28 cellular contexts compared by ENCODE assay signal in the genomic region with DNA sequence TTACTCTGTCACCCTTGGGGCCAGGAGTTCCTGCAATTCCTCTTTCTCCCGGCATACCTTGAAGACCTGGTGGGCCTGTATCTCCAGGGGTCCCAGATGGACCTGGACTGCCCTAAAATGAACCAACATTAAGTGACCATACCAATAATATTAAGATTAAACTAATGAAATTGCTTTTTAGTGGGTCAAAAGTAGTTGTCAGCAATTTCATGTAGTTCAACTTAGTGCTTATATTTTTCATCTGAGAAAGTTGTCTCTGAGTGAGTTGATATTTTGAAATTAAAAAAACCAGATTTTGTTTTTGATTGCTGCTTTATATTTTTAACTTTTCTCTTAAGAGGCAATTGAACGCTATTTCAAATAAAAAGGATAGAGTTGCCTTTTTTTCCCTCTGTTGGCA.
"Had no signal": no experiment of that assay in that cellular context is flagged by ENCODE, and none has a peak within 500 bp of the region (broad histone marks: within the 10 kb centered on the region; RNA-seq: fewer than 3 reads in every experiment).

No MANE protein-coding gene starts in this region.

- H3K9me2 ChIP-seq: SK-N-SH had no signal

- H3K4me3 ChIP-seq: adrenal gland, Peyer's patch, SJCRH30 had no signal

- ATAC-seq: activated CD4-positive, alpha-beta T cell treated with anti-CD3 and anti-CD28 coated beads for 36 hours; activated T-helper 17 cell treated with anti-CD3 and anti-CD28 coated beads, Interleukin-2, amount 50 U/mL, for 72 hours had no signal

- H3K9ac ChIP-seq: SK-N-SH had no signal

- H3K27ac ChIP-seq: adrenal gland, Peyer's patch, RWPE1, SJCRH30, WERI-Rb-1 had no signal

- H3K27me3 ChIP-seq: adrenal gland, Peyer's patch, SJCRH30 had no signal

- H3K36me3 ChIP-seq: WERI-Rb-1 had no signal

- H3K4me2 ChIP-seq: SK-N-SH had no signal

- DNase-seq: activated CD4-positive, alpha-beta memory T cell treated with anti-CD3 and anti-CD28 coated beads, Interleukin-2, amount 10 ng/mL, durations not matched to agents 7 days and 5 days; activated CD4-positive, alpha-beta T cell treated with anti-CD3 and anti-CD28 coated beads for 36 hours; activated CD4-positive, alpha-beta T cell treated with anti-CD3 and anti-CD28 coated beads, Interleukin-2, amount 50 U/mL, for 1 hour; activated gamma-delta T cell; activated naive CD4-positive, alpha-beta T cell treated with anti-CD3 and anti-CD28 coated beads, Interleukin-2, amount 10 ng/mL, durations not matched to agents 7 days and 5 days; activated naive CD8-positive, alpha-beta T cell treated with anti-CD3 and anti-CD28 coated beads for 36 hours; activated T-cell treated with anti-CD3 and anti-CD28 coated beads for 4 hours; activated T-cell treated with anti-CD3 and anti-CD28 coated beads, Interleukin-2, amount 50 U/mL, for 48 hours; adrenal gland; anterior cingulate cortex; cerebellar nuclear complex; MM.1S; NCI-H1105; NCI-H1436; NCI-H1694 treated with DMSO at 0.1 percent for 48 hours; NCI-H2029 treated with DMSO at 0.1 percent for 48 hours; NCI-H510A treated with DMSO at 0.1 percent for 48 hours; NCI-H69; NK-92 treated with Interleukin-12 subunit alpha and Interleukin-12 subunit beta, amount 100 ng/mL, for 24 hours; OCI-M1; Peyer's patch; Right ventricle myocardium superior; SJCRH30; SK-N-SH; T-helper 1 cell; WERI-Rb-1 had no signal

- H3K4me1 ChIP-seq: adrenal gland, Peyer's patch, SJCRH30 had no signal

- H3K9me3 ChIP-seq: adrenal gland, Peyer's patch, SJCRH30, SK-N-SH had no signal
